ENCODE assay signal across 23 cellular contexts in genomic region chr10:104020020-104020419, GRCh38.
"Had no signal": no experiment of that assay in that cellular context is flagged by ENCODE, and none has a peak within 500 bp of the region (broad histone marks: within the 10 kb centered on the region; RNA-seq: fewer than 3 reads in every experiment).

No MANE protein-coding gene starts in this region.

- H3K27me3 ChIP-seq: ascending aorta, body of pancreas had no signal

- H3K4me1 ChIP-seq: ascending aorta, body of pancreas had no signal

- H3K27me3 Mint-ChIP-seq: activated CD8-positive, alpha-beta T cell treated with anti-CD3 and anti-CD28 coated beads for 36 hours; activated naive CD8-positive, alpha-beta T cell treated with anti-CD3 and anti-CD28 coated beads, Interleukin-2, amount 50 U/mL, for 24 hours; T-cell had no signal

- H3K4me3 Mint-ChIP-seq: activated CD8-positive, alpha-beta T cell treated with anti-CD3 and anti-CD28 coated beads for 36 hours; activated naive CD8-positive, alpha-beta T cell treated with anti-CD3 and anti-CD28 coated beads, Interleukin-2, amount 50 U/mL, for 24 hours; T-cell had no signal

- DNase-seq: activated CD4-positive, alpha-beta T cell treated with anti-CD3 and anti-CD28 coated beads for 4 hours; activated CD4-positive, CD25-positive, alpha-beta regulatory T cell; activated CD8-positive, alpha-beta T cell treated with anti-CD3 and anti-CD28 coated beads for 36 hours; activated effector memory CD4-positive, alpha-beta T cell treated with anti-CD3 and anti-CD28 coated beads, Interleukin-2, amount 50 U/mL, for 16 hours; activated naive CD4-positive, alpha-beta T cell treated with Interleukin-2 at 50 U/mL for 16 hours; activated naive CD8-positive, alpha-beta T cell treated with anti-CD3 and anti-CD28 coated beads, Interleukin-2, amount 50 U/mL, for 24 hours; amniotic stem cell; body of pancreas; Karpas-422; NCI-H1105 treated with DMSO at 0.1 percent for 48 hours; NCI-H1436 treated with DMSO at 0.1 percent for 48 hours; NCI-H187; NCI-H2171; NCI-H2227 treated with DMSO at 0.1 percent for 48 hours; NCI-H446 treated with DMSO at 0.1 percent for 48 hours; NCI-H524 treated with DMSO at 0.1 percent for 48 hours; NCI-H748 treated with DMSO at 0.1 percent for 48 hours; SIG-M5; T-cell; T1000 had no signal

- H3K27ac ChIP-seq: ascending aorta, body of pancreas, VCaP had no signal

- H3K9me3 Mint-ChIP-seq: activated CD8-positive, alpha-beta T cell treated with anti-CD3 and anti-CD28 coated beads for 36 hours; activated naive CD4-positive, alpha-beta T cell treated with anti-CD3 and anti-CD28 coated beads, Interleukin-2, amount 50 U/mL, for 72 hours; activated naive CD8-positive, alpha-beta T cell treated with anti-CD3 and anti-CD28 coated beads, Interleukin-2, amount 50 U/mL, for 24 hours; T-cell had no signal

- H3K27ac Mint-ChIP-seq: activated CD8-positive, alpha-beta T cell treated with anti-CD3 and anti-CD28 coated beads for 36 hours; T-cell had no signal

- H3K9me3 ChIP-seq: ascending aorta, body of pancreas had no signal

- ATAC-seq: activated CD8-positive, alpha-beta T cell treated with anti-CD3 and anti-CD28 coated beads for 36 hours; activated naive CD8-positive, alpha-beta T cell treated with anti-CD3 and anti-CD28 coated beads, Interleukin-2, amount 50 U/mL, for 24 hours; body of pancreas; T-cell had no signal

- H3K4me3 ChIP-seq: ascending aorta, body of pancreas had no signal
